8 cellular contexts compared by ENCODE assay signal in genomic region chr18:12703096-12703567, GRCh38. TPM values are rescaled to one million over a fixed set of nuclear protein-coding genes. Genes with fewer than 3 reads are reported as not detected.
DNase-seq lines count a peak whose midpoint lies in the region; ATAC-seq and TF ChIP-seq lines count a peak whose summit lies in the region.

No MANE protein-coding gene starts in this region.

- TF ChIP-seq CTCF in heart left ventricle (IDR thresholded peaks at IDR 0.05) (no peak), fibroblast of the aortic adventitia (IDR thresholded peaks at IDR 0.05; ENCODE audit: insufficient read depth, low read length) (no peak)

- H3K9me3 ChIP-seq in heart left ventricle: no peaks in the 10 kb centered on the region
- H3K9me3 ChIP-seq in SJSA1 (replicated peaks): no peaks in the 10 kb centered on the region

- H3K27ac ChIP-seq in heart left ventricle (peak overlapping the region; percentile 92 to 100 (median 98)), SJSA1 (peak overlapping the region; percentile 100)

- H3K27me3 ChIP-seq in heart left ventricle: no peaks in the 10 kb centered on the region
- H3K27me3 ChIP-seq in SJSA1 (replicated peaks): no peaks in the 10 kb centered on the region

- TF ChIP-seq POLR2A in heart left ventricle (IDR thresholded peaks at IDR 0.05): no peak

- H3K4me3 ChIP-seq in heart left ventricle (peak overlapping the region; percentile 67 to 100 (median 88)), SJSA1 (peak overlapping the region; percentile 82), fibroblast of the aortic adventitia (ENCODE audit: low read depth, low read length) (peak overlapping the region; percentile 89), skeletal muscle cell (ENCODE audit: low read depth, low read length) (peak overlapping the region; percentile 91)

- H3K4me1 ChIP-seq in heart left ventricle (peaks cover 0 to 37% (median 28%) of the 10 kb centered on the region in 12 donors), SJSA1 (replicated peaks) (peaks cover 19% of the 10 kb centered on the region)

- intact Hi-C loops in heart left ventricle (cut with DNase I): no loop called here
- intact Hi-C loops in left cardiac atrium (cut with DNase I): no loop called here

- DNase-seq in heart left ventricle: no peak
- DNase-seq in left cardiac atrium: no peak
- DNase-seq in SJSA1 (ENCODE audit: low read depth in 1 of 2, low spot score in 2 of 2): no peak
- no peak for DNase-seq in fibroblast of the aortic adventitia (ENCODE audit: low read depth)
- no peak for DNase-seq in skeletal muscle cell (ENCODE audit: low read depth)
- DNase-seq in mucosa of gallbladder (ENCODE audit: low spot score): no peak
- DNase-seq in ACHN: no peak
- DNase-seq in stimulated activated CD4-positive, alpha-beta T cell treated with anti-CD3 and anti-CD28 coated beads, Interleukin-4, amount 100 ng/mL, for 1 hour: no peak

- in situ Hi-C loops in ACHN (cut with HindIII; ENCODE audit: low pct_ligation_motif_present, low pct_unique_long_range_greater_than_20kb, low sequenced_read_pairs): no loop called here

- ATAC-seq in heart left ventricle (no peak), left cardiac atrium (no peak)

- peaks cover 0 to 50% (median 39%) of the 10 kb centered on the region in 9 donors for H3K36me3 ChIP-seq in heart left ventricle
- peaks cover 65% of the 10 kb centered on the region for H3K36me3 ChIP-seq in SJSA1

- 0 to 1% (median 0%) methylated on average over 22 to 28 of the region's 28 CpGs for WGBS in heart left ventricle, 4 donors

RNA-seq across cellular contexts. Expression of gene PSMG2, which starts 0.3 kb away (rescaled TPM):
- 10 to 100 TPM; 35.8 to 61.5 (median 44.7) TPM for total RNA-seq in heart left ventricle
- polyA plus RNA-seq in heart left ventricle: 10 to 100 TPM; 55.5 to 65.7 TPM
- total RNA-seq in left cardiac atrium: 10 to 100 TPM; 43.8 to 45.9 TPM
- total RNA-seq in SJSA1 (2014; rRNA removed; shearing (Covaris generic)): 79.7 and 112 TPM in 2 replicates
- total RNA-seq in fibroblast of the aortic adventitia (ENCODE audit: low replicate concordance): 58.0 and 126 TPM in 2 replicates
- 61.5 TPM for total RNA-seq in mucosa of gallbladder

RNA-seq across cellular contexts. Expression of gene CEP76, which starts 0.6 kb away (rescaled TPM):
- total RNA-seq in heart left ventricle (1 to 10 TPM; 1.6 to 7.9 (median 4.4) TPM), left cardiac atrium (1 to 10 TPM; 3.9 to 5.7 TPM), fibroblast of the aortic adventitia (ENCODE audit: low replicate concordance) (10.3 and 36.3 TPM in 2 replicates), mucosa of gallbladder (3.7 TPM)
- 1 to 10 TPM; 1.3 to 3.2 TPM for polyA plus RNA-seq in heart left ventricle
- total RNA-seq in SJSA1 (2014; rRNA removed; shearing (Covaris generic)): 16.6 and 24.1 TPM in 2 replicates

RNA-seq across cellular contexts. Expression of gene SPIRE1, which starts 45.2 kb away (rescaled TPM):
- 10 to 100 TPM; 35.8 to 67.6 (median 48.0) TPM for total RNA-seq in heart left ventricle
- polyA plus RNA-seq in heart left ventricle: 10 to 100 TPM in 1 of 2 donors, 1 to 10 TPM in 1; 8.3 to 28.2 TPM
- total RNA-seq in left cardiac atrium: 10 to 100 TPM; 31.5 to 46.4 TPM
- 27.4 and 31.6 TPM in 2 replicates for total RNA-seq in SJSA1 (2014; rRNA removed; shearing (Covaris generic))
- 27.7 and 43.4 TPM in 2 replicates for total RNA-seq in fibroblast of the aortic adventitia (ENCODE audit: low replicate concordance)
- 17.8 TPM for total RNA-seq in mucosa of gallbladder
